In the genomic region with DNA sequence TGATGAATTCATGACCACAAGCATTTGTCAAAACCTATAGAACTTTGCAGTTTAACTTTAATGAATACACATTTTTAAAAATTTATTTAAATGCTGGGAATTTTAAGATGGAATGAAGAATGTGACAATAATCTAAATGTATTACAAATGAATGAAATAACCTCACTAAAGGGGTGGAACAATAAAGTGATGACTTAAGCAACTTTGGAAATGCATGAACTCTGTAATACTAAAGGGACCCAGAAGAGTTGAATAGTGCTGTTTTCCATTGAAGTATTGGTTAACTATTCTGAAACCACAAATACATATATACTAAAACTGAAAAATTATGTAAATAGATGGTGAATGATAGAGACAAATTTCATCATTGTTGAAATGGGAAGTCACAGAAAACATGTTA, we compare ENCODE assay signal across 5 cellular contexts.
"Had no signal": no experiment of that assay in that cellular context is flagged by ENCODE, and none has a peak within 500 bp of the region (broad histone marks: within the 10 kb centered on the region; RNA-seq: fewer than 3 reads in every experiment).

No MANE protein-coding gene starts in this region.

- H3K27ac ChIP-seq: HL-60, KMS-11 had no signal

- DNase-seq: KBM-7, KG1 had no signal

- H3K9ac ChIP-seq: KMS-11 had no signal

- FAIRE-seq: HTR-8/SVneo had no signal

- H3K4me2 ChIP-seq: KMS-11 had no signal
